Comparison of ENCODE assay signal across 8 cellular contexts in genomic region chr5:179805529-179806249, GRCh38. TPM values are rescaled to one million over a fixed set of nuclear protein-coding genes. Genes with fewer than 3 reads are reported as not detected.
DNase-seq lines count a peak whose midpoint lies in the region; ATAC-seq and TF ChIP-seq lines count a peak whose summit lies in the region.

No MANE protein-coding gene starts in this region.

- TF ChIP-seq POLR2A in sigmoid colon (IDR thresholded peaks at IDR 0.05) = peak in 1 of 2 donors; percentile 3

- H3K9me3 ChIP-seq in sigmoid colon = no peaks in the 10 kb centered on the region

- peak overlapping the region; percentile 88 for H3K4me3 Mint-ChIP-seq in activated naive CD8-positive, alpha-beta T cell treated with anti-CD3 and anti-CD28 coated beads, Interleukin-2, amount 10 ng/mL, durations not matched to agents 7 days and 5 days

- POLR2A ChIA-PET in activated naive CD8-positive, alpha-beta T cell treated with anti-CD3 and anti-CD28 coated beads, Interleukin-2, amount 10 ng/mL, durations not matched to agents 7 days and 5 days (lab: Charles Lee) = interaction anchor here (1.2 to 2.9 kb wide), 6 partner anchors 8 to 182 kb away, joined by 3 to 42 read pairs (median 4); partner anchors contain the start of genes HNRNPH1, LTC4S and SQSTM1

- H3K4me1 ChIP-seq in sigmoid colon = peaks cover 0 to 53% (median 50%) of the 10 kb centered on the region in 4 donors

- DNase-seq in GM03348 (ENCODE audit: low spot score) (peak; percentile 85), LHCN-M2 (ENCODE audit: low read depth) (peak; percentile 48), hepatic stellate cell (ENCODE audit: low spot score) (peak; percentile 80), sigmoid colon (peak; percentile 77), DMS153 treated with DMSO at 0.1 percent for 48 hours (lab: John Stamatoyannopoulos, UW; ENCODE audit: unreplicated experiment) (no peak), NCI-H1694 (lab: John Stamatoyannopoulos, UW) (no peak)
- DNase-seq in activated naive CD8-positive, alpha-beta T cell treated with anti-CD3 and anti-CD28 coated beads, Interleukin-2, amount 10 ng/mL, durations not matched to agents 7 days and 5 days = peak; percentile 71

- 2 to 10% methylated on average over 65 of the region's 65 CpGs for WGBS in sigmoid colon, 2 donors

- TF ChIP-seq EP300 in sigmoid colon (IDR thresholded peaks at IDR 0.05) = no peak

- H3K4me3 ChIP-seq in sigmoid colon = peak overlapping the region; percentile 84 to 98 (median 90)

- H3K4me1 Mint-ChIP-seq in activated naive CD8-positive, alpha-beta T cell treated with anti-CD3 and anti-CD28 coated beads, Interleukin-2, amount 10 ng/mL, durations not matched to agents 7 days and 5 days = peaks cover 30% of the 10 kb centered on the region

- H3K27ac ChIP-seq in sigmoid colon = peak overlapping the region; percentile 95 to 99 (median 98)

- no peaks in the 10 kb centered on the region for H3K9me3 Mint-ChIP-seq in activated naive CD8-positive, alpha-beta T cell treated with anti-CD3 and anti-CD28 coated beads, Interleukin-2, amount 10 ng/mL, durations not matched to agents 7 days and 5 days

- ATAC-seq in GM21576 (IDR thresholded peaks at IDR 0.05; ENCODE audit: unreplicated experiment) = peak; percentile 25
- peak; percentile 31 for ATAC-seq in activated naive CD8-positive, alpha-beta T cell treated with anti-CD3 and anti-CD28 coated beads, Interleukin-2, amount 10 ng/mL, durations not matched to agents 7 days and 5 days (ENCODE audit: low read depth)

- no peaks in the 10 kb centered on the region for H3K27me3 ChIP-seq in sigmoid colon

- peaks cover 2% of the 10 kb centered on the region for H3K36me3 Mint-ChIP-seq in activated naive CD8-positive, alpha-beta T cell treated with anti-CD3 and anti-CD28 coated beads, Interleukin-2, amount 10 ng/mL, durations not matched to agents 7 days and 5 days

- intact Hi-C loops in sigmoid colon (cut with DNase I) = loop anchor here (2.0 to 5.0 kb wide), 4 partner anchors 15 to 183 kb away; partner anchors contain the start of genes HNRNPH1, MRNIP, SQSTM1 and TBC1D9B

- TF ChIP-seq CTCF in sigmoid colon (IDR thresholded peaks at IDR 0.05) = no peak

- peaks cover 0 to 8% (median 4%) of the 10 kb centered on the region in 4 donors for H3K36me3 ChIP-seq in sigmoid colon

- H3K27ac Mint-ChIP-seq in activated naive CD8-positive, alpha-beta T cell treated with anti-CD3 and anti-CD28 coated beads, Interleukin-2, amount 10 ng/mL, durations not matched to agents 7 days and 5 days = peak overlapping the region; percentile 84

- H3K27me3 Mint-ChIP-seq in activated naive CD8-positive, alpha-beta T cell treated with anti-CD3 and anti-CD28 coated beads, Interleukin-2, amount 10 ng/mL, durations not matched to agents 7 days and 5 days = no peaks in the 10 kb centered on the region

RNA-seq across cellular contexts. Expression of gene MGAT4B, which starts 1.0 kb away (rescaled TPM):
- total RNA-seq in LHCN-M2 (2014; rRNA removed) (150 and 157 TPM in 2 replicates), sigmoid colon (10 to 100 TPM; 27.8 to 56.8 (median 31.5) TPM)
- 184 TPM for polyA plus RNA-seq in LHCN-M2 (2012)
- total RNA-seq in activated naive CD8-positive, alpha-beta T cell treated with anti-CD3 and anti-CD28 coated beads, Interleukin-2, amount 10 ng/mL, durations not matched to agents 7 days and 5 days = 100 to 1,000 TPM; 118 TPM
- polyA plus RNA-seq in sigmoid colon = 100 to 1,000 TPM; 184 to 241 (median 232) TPM

RNA-seq across cellular contexts. Expression of gene LTC4S, which starts 11.9 kb away (rescaled TPM):
- total RNA-seq in LHCN-M2 (2014; rRNA removed) (not detected in 2 replicates), sigmoid colon (1 to 10 TPM; 1.5 to 6.1 (median 5.4) TPM)
- polyA plus RNA-seq in LHCN-M2 (2012) = 0.53 TPM
- total RNA-seq in activated naive CD8-positive, alpha-beta T cell treated with anti-CD3 and anti-CD28 coated beads, Interleukin-2, amount 10 ng/mL, durations not matched to agents 7 days and 5 days = 1 to 10 TPM; 5.7 to 6.3 TPM
- 1 to 10 TPM in 2 of 3 donors, not detected in 1; 2.6 to 3.6 TPM for polyA plus RNA-seq in sigmoid colon

RNA-seq across cellular contexts. Expression of gene SQSTM1, which starts 15.0 kb away (rescaled TPM):
- total RNA-seq in LHCN-M2 (2014; rRNA removed) = 387 and 548 TPM in 2 replicates
- 748 TPM for polyA plus RNA-seq in LHCN-M2 (2012)
- 100 to 1,000 TPM; 196 to 216 TPM for total RNA-seq in activated naive CD8-positive, alpha-beta T cell treated with anti-CD3 and anti-CD28 coated beads, Interleukin-2, amount 10 ng/mL, durations not matched to agents 7 days and 5 days
- total RNA-seq in sigmoid colon = 100 to 1,000 TPM; 287 to 443 (median 386) TPM
- 100 to 1,000 TPM; 168 to 301 (median 203) TPM for polyA plus RNA-seq in sigmoid colon

RNA-seq across cellular contexts. Expression of gene MRNIP, which starts 52.9 kb away (rescaled TPM):
- total RNA-seq in LHCN-M2 (2014; rRNA removed) = 12.5 and 15.3 TPM in 2 replicates
- polyA plus RNA-seq in LHCN-M2 (2012) = 10.8 TPM
- total RNA-seq in activated naive CD8-positive, alpha-beta T cell treated with anti-CD3 and anti-CD28 coated beads, Interleukin-2, amount 10 ng/mL, durations not matched to agents 7 days and 5 days = 10 to 100 TPM; 46.1 to 47.4 TPM
- total RNA-seq in sigmoid colon = 10 to 100 TPM; 30.7 to 59.8 (median 34.5) TPM
- polyA plus RNA-seq in sigmoid colon = 10 to 100 TPM in 2 of 3 donors, 1 to 10 TPM in 1; 8.3 to 20.3 (median 11.4) TPM

Comparison
In these comparisons a context has a peak if more than half of its experiments do, and no peak if none do; other contexts are left out.
1. DNase-seq: peak in GM03348 (single experiment), LHCN-M2 (single experiment), activated naive CD8-positive, alpha-beta T cell treated with anti-CD3 and anti-CD28 coated beads, Interleukin-2, amount 10 ng/mL, durations not matched to agents 7 days and 5 days (single experiment), hepatic stellate cell (single experiment) and sigmoid colon (single experiment); none in DMS153 treated with DMSO at 0.1 percent for 48 hours (single experiment) and NCI-H1694 (single experiment).